ENCODE assay signal across 8 cellular contexts in genomic region chr21:5114893-5115645, GRCh38.
DNase-seq lines count a peak whose midpoint lies in the region; ATAC-seq, FAIRE-seq and TF ChIP-seq lines count a peak whose summit lies in the region.
"Not testable (repeated sequence)": the region's sequence is repeated elsewhere in the genome, so short reads cannot be mapped to it uniquely, and the experiment has no call there.

No MANE protein-coding gene starts in this region.

- intact Hi-C loops in activated B cell treated with CpG ODN at 0.5 μM for 24 hours (cut with micrococcal nuclease); kidney (cut with DNase I); sciatic nerve (cut with DNase I): not testable (repeated sequence)

- H3K36me3 Mint-ChIP-seq in activated B cell treated with CpG ODN at 0.5 μM for 24 hours (ENCODE audit: low read depth); endodermal cell (ENCODE audit: low read depth); memory B cell: not testable (repeated sequence)

- not testable (repeated sequence) for H3K27me3 ChIP-seq in OCI-LY1 (ENCODE audit: insufficient read depth, low read length); endodermal cell (ENCODE audit: control insufficient read depth, insufficient read depth, low read length, poor library complexity, severe bottlenecking)

- peak; percentile 23 to 27; a peak in 3 of 6 replicates for ATAC-seq in A549
- ATAC-seq in activated B cell treated with CpG ODN at 0.5 μM for 24 hours (ENCODE audit: low read depth); sciatic nerve: not testable (repeated sequence)
- peak; percentile 3 for ATAC-seq in memory B cell (ENCODE audit: low read depth)

- H3K36me3 ChIP-seq in OCI-LY1 (ENCODE audit: insufficient read depth, low read length); endodermal cell (ENCODE audit: control insufficient read depth, insufficient read depth, low read length); kidney (ENCODE audit: control insufficient read depth in 1 of 2, insufficient read depth in 2 of 2, low read length in 2 of 2): not testable (repeated sequence)

- TF ChIP-seq CTCF in A549 (IDR thresholded peaks at IDR 0.05); GM12865 (IDR thresholded peaks at IDR 0.05; ENCODE audit: insufficient read depth, low read depth, low read length, missing control alignments); OCI-LY1 (IDR thresholded peaks at IDR 0.05; ENCODE audit: low read length); activated B cell treated with CpG ODN at 0.5 μM for 24 hours (IDR thresholded peaks at IDR 0.05); kidney (IDR thresholded peaks at IDR 0.05; ENCODE audit: borderline replicate concordance, extremely low read depth, insufficient read depth): not testable (repeated sequence)
- peak; percentile 1 for TF ChIP-seq CTCF in endodermal cell (conservative IDR thresholded peaks at IDR 0.05)

- H3K4me2 ChIP-seq in A549; OCI-LY1 (ENCODE audit: low read length): not testable (repeated sequence)

- not testable (repeated sequence) for H3K4me3 Mint-ChIP-seq in activated B cell treated with CpG ODN at 0.5 μM for 24 hours, endodermal cell, memory B cell

- H3K27ac Mint-ChIP-seq in activated B cell treated with CpG ODN at 0.5 μM for 24 hours = peak overlapping the region; percentile 50
- not testable (repeated sequence) for H3K27ac Mint-ChIP-seq in endodermal cell, memory B cell

- H3K27ac ChIP-seq in A549; endodermal cell (ENCODE audit: low read depth, low read length); kidney (ENCODE audit: low read depth in 2 of 2, low read length in 2 of 2): not testable (repeated sequence)
- peak overlapping the region; percentile 71 for H3K27ac ChIP-seq in OCI-LY1 (ENCODE audit: low read depth, low read length, poor library complexity, severe bottlenecking)

- not testable (repeated sequence) for TF ChIP-seq EP300 in A549 (IDR thresholded peaks at IDR 0.05)

- not testable (repeated sequence) for H4K20me1 ChIP-seq in OCI-LY1 (ENCODE audit: insufficient read depth, low read length)

- not testable (repeated sequence) for H3K9me3 ChIP-seq in A549; OCI-LY1 (ENCODE audit: low read length); endodermal cell (ENCODE audit: control insufficient read depth, low read length); kidney (ENCODE audit: control insufficient read depth in 1 of 2, low read length in 2 of 2)

- not testable (repeated sequence) for H3K4me3 ChIP-seq in A549; GM12865 (ENCODE audit: low read depth, low read length); OCI-LY1 (ENCODE audit: low read depth, low read length, poor library complexity, severe bottlenecking); endodermal cell (ENCODE audit: low read length); kidney (ENCODE audit: low read length in 2 of 2)

- not testable (repeated sequence) for H3K4me1 ChIP-seq in A549; OCI-LY1 (ENCODE audit: insufficient read depth, low read length, severe bottlenecking); endodermal cell (ENCODE audit: control insufficient read depth, insufficient read depth, low read length); kidney (ENCODE audit: control insufficient read depth in 1 of 2, insufficient read depth in 1 of 2, low read depth in 1 of 2, low read length in 2 of 2)

- H3K4me1 Mint-ChIP-seq in activated B cell treated with CpG ODN at 0.5 μM for 24 hours, endodermal cell, memory B cell: not testable (repeated sequence)

- POLR2A ChIA-PET in A549 (lab: Yijun Ruan, JAX); activated B cell treated with CpG ODN at 0.5 μM for 24 hours (lab: Charles Lee): not testable (repeated sequence)

- TF ChIP-seq RAD21 in A549 (conservative IDR thresholded peaks at IDR 0.05 in 1 of 2, IDR thresholded peaks at IDR 0.05 in 1 of 2) = not testable (repeated sequence)

- not testable (repeated sequence) for H3K79me2 ChIP-seq in OCI-LY1 (ENCODE audit: insufficient read depth, low read length)

- not testable (repeated sequence) for H3F3A ChIP-seq in OCI-LY1 (ENCODE audit: insufficient read depth, low read length)

- not testable (repeated sequence) for H2AFZ ChIP-seq in OCI-LY1 (ENCODE audit: low read length)

- not testable (repeated sequence) for H3K9ac ChIP-seq in OCI-LY1 (ENCODE audit: low read length); endodermal cell (ENCODE audit: extremely low read depth, low read length, poor library complexity, severe bottlenecking); kidney (ENCODE audit: low read length in 2 of 2)

- CTCF ChIA-PET in A549 (lab: Yijun Ruan, JAX); activated B cell treated with CpG ODN at 0.5 μM for 24 hours (lab: Charles Lee): not testable (repeated sequence)

- not testable (repeated sequence) for FAIRE-seq in A549 (lab: Jason Lieb, UNC); kidney (lab: Jason Lieb, UNC)

- not testable (repeated sequence) for H3K9me3 Mint-ChIP-seq in activated B cell treated with CpG ODN at 0.5 μM for 24 hours, endodermal cell, memory B cell

- not testable (repeated sequence) for DNase-seq in A549 (ENCODE audit: low read depth in 1 of 2, low spot score in 1 of 2); activated B cell treated with CpG ODN at 0.5 μM for 24 hours
- DNase-seq in GM12865 (ENCODE audit: low read depth) = peak; percentile 2
- DNase-seq in endodermal cell = peak; percentile 35
- peak; percentile 40 for DNase-seq in kidney
- DNase-seq in memory B cell (ENCODE audit: low spot score in 2 of 2) = peak in 1 of 2 donors; percentile 21
- peak; percentile 37 for DNase-seq in sciatic nerve (ENCODE audit: low spot score)

- not testable (repeated sequence) for H3K27me3 Mint-ChIP-seq in activated B cell treated with CpG ODN at 0.5 μM for 24 hours; endodermal cell (ENCODE audit: insufficient read depth); memory B cell

- H3K9me2 ChIP-seq in OCI-LY1 (ENCODE audit: low read depth, low read length) = not testable (repeated sequence)

- TF ChIP-seq POLR2A in A549 (IDR thresholded peaks at IDR 0.05; ENCODE audit: low read length) = not testable (repeated sequence)

- WGBS in A549 (ENCODE audit: missing lambda C conversion rate) = 100% methylated on average over 1 of the region's 24 CpGs
- WGBS in endodermal cell (ENCODE audit: insufficient coverage in 1 of 2, insufficient read length in 1 of 2), 2 experiments = 90% methylated on average over 11 of the region's 24 CpGs; no CpG with 5 or more reads in 1 of the 2 experiments
